29 cellular contexts compared by ENCODE assay signal in genomic region chr18:28043631-28044030, GRCh38.
"Had no signal": no experiment of that assay in that cellular context is flagged by ENCODE, and none has a peak within 500 bp of the region (broad histone marks: within the 10 kb centered on the region; RNA-seq: fewer than 3 reads in every experiment).

No MANE protein-coding gene starts in this region.

- H3K27me3 ChIP-seq: cardiac muscle cell, colonic mucosa, hepatocyte, left lung, ovary, sigmoid colon, upper lobe of right lung had no signal

- H3K4me3 ChIP-seq: cardiac muscle cell, colonic mucosa, hepatocyte, left lung, lower lobe of right lung, ovary, prostate gland, sigmoid colon, upper lobe of right lung had no signal

- ATAC-seq: activated CD4-positive, CD25-positive, alpha-beta regulatory T cell treated with anti-CD3 and anti-CD28 coated beads, Interleukin-2, amount 50 U/mL, for 24 hours; left lung; lower lobe of right lung; natural killer cell; stimulated activated memory B cell treated with anti-CD40 and anti-IgM and Interleukin-4, amounts not matched to agents 10 μg/mL and 1 μg/mL and 100 μg/mL, for 72 hours; stimulated activated naive CD8-positive, alpha-beta T cell treated with anti-CD3 and anti-CD28 coated beads, Interleukin-15, amount 100 ng/mL, for 72 hours; upper lobe of right lung had no signal

- H3K4me1 ChIP-seq: colonic mucosa, left lung, lower lobe of right lung, prostate gland, sigmoid colon, upper lobe of right lung had no signal

- DNase-seq: activated CD4-positive, alpha-beta T cell treated with anti-CD3 and anti-CD28 coated beads for 48 hours; activated CD4-positive, alpha-beta T cell treated with anti-CD3 and anti-CD28 coated beads, Interleukin-2, amount 50 U/mL, for 48 hours; activated CD8-positive, alpha-beta memory T cell treated with anti-CD3 and anti-CD28 coated beads for 24 hours; activated effector memory CD4-positive, alpha-beta T cell treated with Interleukin-2 at 50 U/mL for 16 hours; activated naive CD4-positive, alpha-beta T cell treated with Interleukin-2 at 50 U/mL for 16 hours; aorta; cerebellar nuclear complex; colonic mucosa; effector CD8-positive, alpha-beta T cell; glutamatergic neuron; lower lobe of right lung; mesendoderm; natural killer cell; ovary; sigmoid colon; small intestine; stimulated activated CD4-positive, alpha-beta T cell treated with anti-CD3 and anti-CD28 coated beads, Interleukin-1b, Interleukin-23, amount 100 ng/mL, for 48 hours; stimulated activated CD4-positive, alpha-beta T cell treated with anti-CD3 and anti-CD28 coated beads, Interleukin-4, amount 100 ng/mL, for 4 hours; stimulated activated CD8-positive, alpha-beta memory T cell treated with anti-CD3 and anti-CD28 coated beads, Interleukin-4, amount 100 ng/mL, for 48 hours; stimulated activated naive CD8-positive, alpha-beta T cell treated with anti-CD3 and anti-CD28 coated beads, Interleukin-15, amount 100 ng/mL, for 72 hours; substantia nigra; upper lobe of right lung; WERI-Rb-1 had no signal

- H3K27ac ChIP-seq: colonic mucosa, hepatocyte, left lung, lower lobe of right lung, ovary, prostate gland, sigmoid colon, upper lobe of right lung, WERI-Rb-1 had no signal

- H3K9me3 ChIP-seq: colonic mucosa, left lung, lower lobe of right lung, ovary, prostate gland, sigmoid colon, upper lobe of right lung had no signal

- H3K36me3 ChIP-seq: cardiac muscle cell, colonic mucosa, left lung, lower lobe of right lung, ovary, prostate gland, sigmoid colon, upper lobe of right lung, WERI-Rb-1 had no signal
